2 cellular contexts compared by ENCODE assay signal in the genomic region with DNA sequence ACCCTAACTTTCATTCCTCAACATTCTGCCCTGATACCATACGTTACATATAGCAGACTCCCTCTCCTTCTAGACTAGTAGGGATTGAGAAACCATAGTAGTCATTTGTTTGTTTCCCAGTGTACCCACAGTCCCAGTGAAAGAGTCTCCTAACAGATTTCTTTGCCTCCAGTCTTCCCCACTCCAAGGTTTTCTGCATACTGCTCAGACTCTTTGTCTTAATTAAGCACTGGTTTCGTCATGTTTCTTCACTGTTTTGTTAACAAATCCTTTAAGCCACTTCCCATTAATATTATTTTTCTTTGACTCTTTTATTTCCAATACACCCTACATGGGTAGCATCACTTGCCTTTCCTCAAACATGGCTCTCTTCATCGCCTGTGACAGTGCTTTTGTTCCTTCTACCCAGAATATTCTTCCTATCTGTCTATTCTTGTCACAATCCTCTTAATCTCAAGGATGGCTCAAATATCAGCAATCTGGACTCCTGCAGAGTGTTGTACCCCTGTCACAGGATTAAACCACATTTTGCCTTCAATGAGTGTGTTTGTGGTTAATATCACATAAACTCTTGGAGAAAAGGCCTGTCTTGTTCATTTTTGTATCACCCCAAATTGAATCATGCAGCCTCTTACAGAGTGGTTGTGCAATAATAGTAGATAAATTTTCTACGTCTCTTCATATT.
TF ChIP-seq lines count a peak whose summit lies in the region.

No MANE protein-coding gene starts in this region.

TF ChIP-seq in H1, 55 proteins besides CTCF, POLR2A, EP300 and RAD21:
- TF ChIP-seq CEBPB (IDR thresholded peaks at IDR 0.05; ENCODE audit: low read depth, low read length) (peak; percentile 25; the same call in 1 of the 2 replicates), HDAC2 (IDR thresholded peaks at IDR 0.05; ENCODE audit: borderline replicate concordance in 1 of 2, low read depth in 2 of 2, low read length in 2 of 2) (no peak)

TF ChIP-seq in liver, 16 proteins besides CTCF, POLR2A, EP300 and RAD21:
- TF ChIP-seq TAF1 (conservative IDR thresholded peaks at IDR 0.05) (no peak), YY1 (IDR thresholded peaks at IDR 0.05) (no peak), EGR1 (IDR thresholded peaks at IDR 0.05; ENCODE audit: low read depth in 2 of 2) (no peak), FOXA2 (IDR thresholded peaks at IDR 0.05) (no peak), HNF4A (conservative IDR thresholded peaks at IDR 0.05) (no peak), ATF3 (IDR thresholded peaks at IDR 0.05) (no peak), JUND (IDR thresholded peaks at IDR 0.05) (no peak), SP1 (IDR thresholded peaks at IDR 0.05) (no peak), GABPA (IDR thresholded peaks at IDR 0.05 in 1 of 2, conservative IDR thresholded peaks at IDR 0.05 in 1 of 2) (no peak), NR2F2 (IDR thresholded peaks at IDR 0.05) (no peak)
- TF ChIP-seq, protein P1, sequence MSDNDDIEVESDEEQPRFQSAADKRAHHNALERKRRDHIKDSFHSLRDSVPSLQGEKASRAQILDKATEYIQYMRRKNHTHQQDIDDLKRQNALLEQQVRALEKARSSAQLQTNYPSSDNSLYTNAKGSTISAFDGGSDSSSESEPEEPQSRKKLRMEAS (IDR thresholded peaks at IDR 0.05): no peak
- TF ChIP-seq, protein P2, sequence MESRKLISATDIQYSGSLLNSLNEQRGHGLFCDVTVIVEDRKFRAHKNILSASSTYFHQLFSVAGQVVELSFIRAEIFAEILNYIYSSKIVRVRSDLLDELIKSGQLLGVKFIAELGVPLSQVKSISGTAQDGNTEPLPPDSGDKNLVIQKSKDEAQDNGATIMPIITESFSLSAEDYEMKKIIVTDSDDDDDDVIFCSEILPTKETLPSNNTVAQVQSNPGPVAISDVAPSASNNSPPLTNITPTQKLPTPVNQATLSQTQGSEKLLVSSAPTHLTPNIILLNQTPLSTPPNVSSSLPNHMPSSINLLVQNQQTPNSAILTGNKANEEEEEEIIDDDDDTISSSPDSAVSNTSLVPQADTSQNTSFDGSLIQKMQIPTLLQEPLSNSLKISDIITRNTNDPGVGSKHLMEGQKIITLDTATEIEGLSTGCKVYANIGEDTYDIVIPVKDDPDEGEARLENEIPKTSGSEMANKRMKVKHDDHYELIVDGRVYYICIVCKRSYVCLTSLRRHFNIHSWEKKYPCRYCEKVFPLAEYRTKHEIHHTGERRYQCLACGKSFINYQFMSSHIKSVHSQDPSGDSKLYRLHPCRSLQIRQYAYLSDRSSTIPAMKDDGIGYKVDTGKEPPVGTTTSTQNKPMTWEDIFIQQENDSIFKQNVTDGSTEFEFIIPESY (IDR thresholded peaks at IDR 0.05): no peak
- TF ChIP-seq, protein P3, sequence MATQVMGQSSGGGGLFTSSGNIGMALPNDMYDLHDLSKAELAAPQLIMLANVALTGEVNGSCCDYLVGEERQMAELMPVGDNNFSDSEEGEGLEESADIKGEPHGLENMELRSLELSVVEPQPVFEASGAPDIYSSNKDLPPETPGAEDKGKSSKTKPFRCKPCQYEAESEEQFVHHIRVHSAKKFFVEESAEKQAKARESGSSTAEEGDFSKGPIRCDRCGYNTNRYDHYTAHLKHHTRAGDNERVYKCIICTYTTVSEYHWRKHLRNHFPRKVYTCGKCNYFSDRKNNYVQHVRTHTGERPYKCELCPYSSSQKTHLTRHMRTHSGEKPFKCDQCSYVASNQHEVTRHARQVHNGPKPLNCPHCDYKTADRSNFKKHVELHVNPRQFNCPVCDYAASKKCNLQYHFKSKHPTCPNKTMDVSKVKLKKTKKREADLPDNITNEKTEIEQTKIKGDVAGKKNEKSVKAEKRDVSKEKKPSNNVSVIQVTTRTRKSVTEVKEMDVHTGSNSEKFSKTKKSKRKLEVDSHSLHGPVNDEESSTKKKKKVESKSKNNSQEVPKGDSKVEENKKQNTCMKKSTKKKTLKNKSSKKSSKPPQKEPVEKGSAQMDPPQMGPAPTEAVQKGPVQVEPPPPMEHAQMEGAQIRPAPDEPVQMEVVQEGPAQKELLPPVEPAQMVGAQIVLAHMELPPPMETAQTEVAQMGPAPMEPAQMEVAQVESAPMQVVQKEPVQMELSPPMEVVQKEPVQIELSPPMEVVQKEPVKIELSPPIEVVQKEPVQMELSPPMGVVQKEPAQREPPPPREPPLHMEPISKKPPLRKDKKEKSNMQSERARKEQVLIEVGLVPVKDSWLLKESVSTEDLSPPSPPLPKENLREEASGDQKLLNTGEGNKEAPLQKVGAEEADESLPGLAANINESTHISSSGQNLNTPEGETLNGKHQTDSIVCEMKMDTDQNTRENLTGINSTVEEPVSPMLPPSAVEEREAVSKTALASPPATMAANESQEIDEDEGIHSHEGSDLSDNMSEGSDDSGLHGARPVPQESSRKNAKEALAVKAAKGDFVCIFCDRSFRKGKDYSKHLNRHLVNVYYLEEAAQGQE (IDR thresholded peaks at IDR 0.05): no peak
